1 cellular context compared by ENCODE assay signal in genomic region chr10:47076949-47077348, GRCh38.
A peak's percentile ranks its signal among the peaks of the same experiment; 100 is the strongest.
TF ChIP-seq lines count a peak whose summit lies in the region.

No MANE protein-coding gene starts in this region.

TF ChIP-seq in IMR-90, 13 proteins besides CTCF, POLR2A, EP300 and RAD21:
- TF ChIP-seq NFE2L2 (IDR thresholded peaks at IDR 0.05; ENCODE audit: low read depth, low read length) (no peak), CEBPB (IDR thresholded peaks at IDR 0.05; ENCODE audit: low read depth, low read length) (peak; percentile 43; the same call in 1 of the 2 replicates)
